Comparison of ENCODE assay signal across 23 cellular contexts in the genomic region with DNA sequence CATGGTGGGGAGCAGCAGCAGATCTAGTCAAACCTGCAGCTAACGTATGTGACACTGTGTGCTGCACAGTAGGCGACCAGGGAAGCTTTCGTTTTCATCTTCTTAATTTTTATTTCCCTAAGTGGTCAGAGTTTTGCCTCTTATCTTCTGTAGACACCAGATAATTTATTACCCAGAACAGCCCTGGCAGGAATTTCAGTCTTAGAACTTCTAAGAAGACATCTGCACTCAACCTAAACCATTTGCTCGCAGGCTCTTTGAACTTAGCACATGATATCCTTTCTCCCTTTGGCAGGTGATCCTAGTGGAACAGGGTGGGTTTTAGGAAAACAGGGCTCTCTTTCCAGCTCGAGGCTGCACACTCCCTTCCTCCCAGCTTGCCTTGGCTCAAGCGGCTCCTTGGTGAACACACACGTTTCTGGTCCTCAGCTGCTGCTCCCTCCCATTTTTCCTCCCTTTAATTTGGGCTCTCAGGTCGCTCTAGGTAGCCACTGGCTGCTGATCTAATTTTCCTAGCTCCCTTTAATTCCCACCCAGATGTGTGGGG.
"Had no signal": no experiment of that assay in that cellular context is flagged by ENCODE, and none has a peak within 500 bp of the region (broad histone marks: within the 10 kb centered on the region; RNA-seq: fewer than 3 reads in every experiment).

No MANE protein-coding gene starts in this region.

- H3K36me3 Mint-ChIP-seq: activated naive CD4-positive, alpha-beta T cell treated with anti-CD3 and anti-CD28 coated beads, Interleukin-2, amount 50 U/mL, for 24 hours; memory B cell; naive B cell; neural progenitor cell had no signal

- H3K27me3 Mint-ChIP-seq: activated CD4-positive, alpha-beta T cell treated with anti-CD3 and anti-CD28 coated beads, Interleukin-2, amount 10 ng/mL, durations not matched to agents 7 days and 5 days had no signal

- DNase-seq: activated CD4-positive, alpha-beta T cell treated with anti-CD3 and anti-CD28 coated beads, Interleukin-2, amount 10 ng/mL, durations not matched to agents 7 days and 5 days; activated CD4-positive, CD25-positive, alpha-beta regulatory T cell treated with anti-CD3 and anti-CD28 coated beads, Interleukin-2, amount 50 U/mL, for 72 hours; activated CD8-positive, alpha-beta T cell treated with anti-CD3 and anti-CD28 coated beads, Interleukin-2, amount 10 ng/mL, durations not matched to agents 7 days and 5 days; activated gamma-delta T cell; aorta; brain microvascular endothelial cell; caudate nucleus; dermis blood vessel endothelial cell; effector memory CD4-positive, alpha-beta T cell; glutamatergic neuron; hippocampal formation; naive B cell; retina; stimulated activated CD4-positive, alpha-beta T cell treated with anti-CD3 and anti-CD28 coated beads, Interleukin-4, amount 100 ng/mL, for 24 hours; stimulated activated naive CD8-positive, alpha-beta T cell treated with anti-CD3 and anti-CD28 coated beads, Interleukin-15, Interleukin-2, amounts not matched to agents 100 U/mL and 50 U/mL, for 24 hours; T-helper 1 cell; thyroid gland; WERI-Rb-1 had no signal

- H3K9me3 Mint-ChIP-seq: activated CD4-positive, alpha-beta T cell treated with anti-CD3 and anti-CD28 coated beads, Interleukin-2, amount 10 ng/mL, durations not matched to agents 7 days and 5 days; activated naive CD4-positive, alpha-beta T cell treated with anti-CD3 and anti-CD28 coated beads, Interleukin-2, amount 50 U/mL, for 24 hours; activated T-helper 1 cell treated with anti-CD3 and anti-CD28 coated beads, Interleukin-12 subunit alpha, Interleukin-12 subunit beta, Interleukin-2, Interleukin-4 antibody, amounts not matched to agents 30 ng/mL and 10 ng/mL and 1 ng/mL, durations not matched to agents 14 hours and 24 hours and 36 hours; memory B cell; neural progenitor cell had no signal

- H3K9me3 ChIP-seq: thyroid gland had no signal

- H3K27ac Mint-ChIP-seq: activated CD4-positive, alpha-beta T cell treated with anti-CD3 and anti-CD28 coated beads, Interleukin-2, amount 10 ng/mL, durations not matched to agents 7 days and 5 days; activated CD8-positive, alpha-beta T cell treated with anti-CD3 and anti-CD28 coated beads, Interleukin-2, amount 10 ng/mL, durations not matched to agents 7 days and 5 days; activated naive CD4-positive, alpha-beta T cell treated with anti-CD3 and anti-CD28 coated beads, Interleukin-2, amount 50 U/mL, for 24 hours; activated T-helper 1 cell treated with anti-CD3 and anti-CD28 coated beads, Interleukin-12 subunit alpha, Interleukin-12 subunit beta, Interleukin-2, Interleukin-4 antibody, amounts not matched to agents 30 ng/mL and 10 ng/mL and 1 ng/mL, durations not matched to agents 14 hours and 24 hours and 36 hours; memory B cell; naive B cell; neural progenitor cell; progenitor cell of endocrine pancreas had no signal

- H3K4me3 Mint-ChIP-seq: activated CD4-positive, alpha-beta T cell treated with anti-CD3 and anti-CD28 coated beads, Interleukin-2, amount 10 ng/mL, durations not matched to agents 7 days and 5 days; activated CD8-positive, alpha-beta T cell treated with anti-CD3 and anti-CD28 coated beads, Interleukin-2, amount 10 ng/mL, durations not matched to agents 7 days and 5 days; activated naive CD4-positive, alpha-beta T cell treated with anti-CD3 and anti-CD28 coated beads, Interleukin-2, amount 50 U/mL, for 24 hours; activated T-helper 1 cell treated with anti-CD3 and anti-CD28 coated beads, Interleukin-12 subunit alpha, Interleukin-12 subunit beta, Interleukin-2, Interleukin-4 antibody, amounts not matched to agents 30 ng/mL and 10 ng/mL and 1 ng/mL, durations not matched to agents 14 hours and 24 hours and 36 hours; memory B cell; naive B cell; neural progenitor cell had no signal

- H3K27me3 ChIP-seq: brain microvascular endothelial cell, neural progenitor cell, thyroid gland had no signal

- ATAC-seq: activated CD8-positive, alpha-beta T cell treated with anti-CD3 and anti-CD28 coated beads, Interleukin-2, amount 10 ng/mL, durations not matched to agents 7 days and 5 days; stimulated activated naive CD8-positive, alpha-beta T cell treated with anti-CD3 and anti-CD28 coated beads, Interleukin-15, Interleukin-2, amounts not matched to agents 100 U/mL and 50 U/mL, for 24 hours had no signal

- H3K4me1 Mint-ChIP-seq: activated CD4-positive, alpha-beta T cell treated with anti-CD3 and anti-CD28 coated beads, Interleukin-2, amount 10 ng/mL, durations not matched to agents 7 days and 5 days; activated naive CD4-positive, alpha-beta T cell treated with anti-CD3 and anti-CD28 coated beads, Interleukin-2, amount 50 U/mL, for 24 hours; memory B cell; naive B cell had no signal

- H3K36me3 ChIP-seq: neural progenitor cell, thyroid gland, WERI-Rb-1 had no signal

- H3K27ac ChIP-seq: brain microvascular endothelial cell, neural progenitor cell, thyroid gland, WERI-Rb-1 had no signal

- H3K4me3 ChIP-seq: neural progenitor cell, thyroid gland had no signal
